In genomic region chr19:29836409-29836825, GRCh38 we compare ENCODE assay signal across 12 cellular contexts. TPM values are rescaled to one million over a fixed set of nuclear protein-coding genes. Genes with fewer than 3 reads are reported as not detected.
A peak's percentile ranks its signal among the peaks of the same experiment; 100 is the strongest.
DNase-seq lines count a peak whose midpoint lies in the region; ATAC-seq, FAIRE-seq and TF ChIP-seq lines count a peak whose summit lies in the region.
"Had no signal": no experiment of that assay in that cellular context is flagged by ENCODE, and none has a peak within 500 bp of the region (broad histone marks: within the 10 kb centered on the region; RNA-seq: fewer than 3 reads in every experiment).

No MANE protein-coding gene starts in this region.

- ATAC-seq in GM19395 (IDR thresholded peaks at IDR 0.05; ENCODE audit: unreplicated experiment) (peak; percentile 65), HG03064 (IDR thresholded peaks at IDR 0.05; ENCODE audit: low read depth, unreplicated experiment) (peak; percentile 62), body of pancreas (no peak)
- ATAC-seq in activated T-helper 17 cell treated with anti-CD3 and anti-CD28 coated beads, Interleukin-2, amount 50 U/mL, for 72 hours (replicated peaks) = peak; percentile 87

- H3K4me1 Mint-ChIP-seq in activated T-helper 17 cell treated with anti-CD3 and anti-CD28 coated beads, Interleukin-2, amount 50 U/mL, for 72 hours = peaks cover 19% of the 10 kb centered on the region

- no peak; the same call in 1 of the 2 replicates for TF ChIP-seq POLR2A in GM12892 (IDR thresholded peaks at IDR 0.05; ENCODE audit: low read depth, low read length)
- no peak for TF ChIP-seq POLR2A in ovary (IDR thresholded peaks at IDR 0.05)
- TF ChIP-seq POLR2A in body of pancreas (IDR thresholded peaks at IDR 0.05) = no peak

- H3K4me3 Mint-ChIP-seq in activated T-helper 17 cell treated with anti-CD3 and anti-CD28 coated beads, Interleukin-2, amount 50 U/mL, for 72 hours = peak overlapping the region; percentile 76

- WGBS in ovary, 3 donors = 67 to 76% (median 71%) methylated on average over 5 of the region's 5 CpGs
- 77% methylated on average over 3 to 5 of the region's 5 CpGs for WGBS in body of pancreas, 2 donors

- H3K27ac Mint-ChIP-seq in activated T-helper 17 cell treated with anti-CD3 and anti-CD28 coated beads, Interleukin-2, amount 50 U/mL, for 72 hours = peak overlapping the region; percentile 90

- DNase-seq in GM12892 (ENCODE audit: insufficient read length) (peak; percentile 51), OCI-M2 (lab: John Stamatoyannopoulos, UW; ENCODE audit: unreplicated experiment) (no peak), ovary (no peak), AML-193 (lab: John Stamatoyannopoulos, UW) (no peak), body of pancreas (no peak)
- DNase-seq: EL, islet precursor cell, NCI-H446 had no signal

- no peak for TF ChIP-seq CTCF in ovary (IDR thresholded peaks at IDR 0.05)
- no peak for TF ChIP-seq CTCF in body of pancreas (IDR thresholded peaks at IDR 0.05)

- intact Hi-C loops in ovary (cut with DNase I) (no loop called here), body of pancreas (cut with DNase I) (no loop called here)

- no peaks in the 10 kb centered on the region for H3K27me3 Mint-ChIP-seq in activated T-helper 17 cell treated with anti-CD3 and anti-CD28 coated beads, Interleukin-2, amount 50 U/mL, for 72 hours

- H3K4me1 ChIP-seq in ovary (ENCODE audit: insufficient read depth) (no peaks in the 10 kb centered on the region), body of pancreas (no peaks in the 10 kb centered on the region)
- H3K4me1 ChIP-seq: prostate gland had no signal

- H3K4me3 ChIP-seq in ovary (no peak overlapping the region), body of pancreas (no peak overlapping the region)
- H3K4me3 ChIP-seq: prostate gland had no signal

- H3K9me3 Mint-ChIP-seq in activated T-helper 17 cell treated with anti-CD3 and anti-CD28 coated beads, Interleukin-2, amount 50 U/mL, for 72 hours = no peaks in the 10 kb centered on the region

- H3K27ac ChIP-seq in ovary (no peak overlapping the region), body of pancreas (no peak overlapping the region)
- H3K27ac ChIP-seq: prostate gland had no signal

- no peaks in the 10 kb centered on the region for H3K9me3 ChIP-seq in ovary
- H3K9me3 ChIP-seq in body of pancreas = no peaks in the 10 kb centered on the region
- H3K9me3 ChIP-seq: prostate gland had no signal

- H3K36me3 Mint-ChIP-seq in activated T-helper 17 cell treated with anti-CD3 and anti-CD28 coated beads, Interleukin-2, amount 50 U/mL, for 72 hours (ENCODE audit: low read depth) = peaks cover 8% of the 10 kb centered on the region

- H3K36me3 ChIP-seq in ovary = no peaks in the 10 kb centered on the region
- no peaks in the 10 kb centered on the region for H3K36me3 ChIP-seq in body of pancreas (replicated peaks in 1 of 2; ENCODE audit: insufficient read depth in 1 of 2, low read depth in 2 of 2)
- H3K36me3 ChIP-seq: prostate gland had no signal

- H3K27me3 ChIP-seq in ovary (no peaks in the 10 kb centered on the region), body of pancreas (no peaks in the 10 kb centered on the region)

- TF ChIP-seq EP300 in ovary (IDR thresholded peaks at IDR 0.05) = no peak

- peak; percentile 96 for FAIRE-seq in GM12892 (lab: Jason Lieb, UNC)

RNA-seq across cellular contexts. Expression of gene CCNE1, which starts 24.6 kb away (rescaled TPM):
- 20.3 TPM for polyA plus RNA-seq in GM12892 (2012; ENCODE audit: missing spikeins)
- total RNA-seq in activated T-helper 17 cell treated with anti-CD3 and anti-CD28 coated beads, Interleukin-2, amount 50 U/mL, for 72 hours = 10 to 100 TPM; 20.1 to 31.5 TPM
- total RNA-seq in ovary (1 to 10 TPM in 3 of 7 donors, under 1 TPM in 4; 0.36 to 1.8 (median 0.98) TPM), body of pancreas (not detected)
- polyA plus RNA-seq in ovary = 1 to 10 TPM in 1 of 2 donors, under 1 TPM in 1; 0.94 to 2.7 TPM

Comparison
In these comparisons a context has a peak if more than half of its experiments do, and no peak if none do; other contexts are left out.
1. RNA of gene CCNE1, which starts 24.6 kb away (total RNA-seq): 20.1 to 31.5 TPM in activated T-helper 17 cell treated with anti-CD3 and anti-CD28 coated beads, Interleukin-2, amount 50 U/mL, for 72 hours; 0.36 to 1.8 TPM in ovary and not detected in body of pancreas; every median in the first group is over 4 times any median in the second.